In the genomic region with DNA sequence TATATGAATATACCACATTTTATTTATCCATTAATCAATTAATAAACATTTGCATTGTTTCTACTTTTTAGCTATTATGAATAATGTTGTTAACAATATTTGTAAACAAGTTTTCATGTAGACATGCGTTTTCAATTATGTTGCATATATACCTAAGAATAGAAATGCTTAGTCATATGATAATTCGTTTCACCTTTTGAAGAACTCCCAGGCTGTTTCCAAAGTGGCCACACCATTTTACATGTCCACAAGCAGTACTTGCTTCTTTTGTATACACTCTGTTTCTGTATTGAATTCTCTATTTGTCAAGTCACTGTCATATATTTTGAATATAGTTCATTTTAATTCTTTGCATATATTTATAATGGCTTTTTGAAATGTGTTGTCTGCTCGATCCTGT, we compare ENCODE assay signal across 18 cellular contexts.
DNase-seq lines count a peak whose midpoint lies in the region; ATAC-seq, FAIRE-seq and TF ChIP-seq lines count a peak whose summit lies in the region.
"Had no signal": no experiment of that assay in that cellular context is flagged by ENCODE, and none has a peak within 500 bp of the region (broad histone marks: within the 10 kb centered on the region; RNA-seq: fewer than 3 reads in every experiment).

No MANE protein-coding gene starts in this region.

- DNase-seq in RKO (ENCODE audit: low spot score) (peak; percentile 53), kidney (no peak), NCI-H82 treated with DMSO at 0.1 percent for 48 hours (lab: John Stamatoyannopoulos, UW; ENCODE audit: unreplicated experiment) (no peak), SIG-M5 (lab: John Stamatoyannopoulos, UW) (no peak)
- DNase-seq: AML-193; Caco-2; Calu3; CD4-positive, alpha-beta T cell; CD8-positive, alpha-beta T cell; DMS79 treated with DMSO at 0.1 percent for 48 hours; GF-D8 had no signal

- no peak for TF ChIP-seq CTCF in kidney (IDR thresholded peaks at IDR 0.05; ENCODE audit: borderline replicate concordance, extremely low read depth, insufficient read depth)

- no peak overlapping the region for H3K9ac ChIP-seq in kidney (ENCODE audit: low read length in 2 of 2)
- H3K9ac ChIP-seq: BLaER1 treated with 17β-estradiol and CSF1 and Interleukin-3, amounts not matched to agents 10 nM and 100 nM had no signal

- intact Hi-C loops in kidney (cut with DNase I): no loop called here

- H3K36me3 ChIP-seq in kidney (ENCODE audit: control insufficient read depth in 1 of 2, insufficient read depth in 2 of 2, low read length in 2 of 2): no peaks in the 10 kb centered on the region
- H3K36me3 ChIP-seq: BLaER1 treated with 17β-estradiol and CSF1 and Interleukin-3, amounts not matched to agents 10 nM and 100 nM had no signal

- ATAC-seq in GM18520 (IDR thresholded peaks at IDR 0.05; ENCODE audit: unreplicated experiment): no peak
- ATAC-seq: A549; CD8-positive, alpha-beta T cell had no signal

- H3K27ac ChIP-seq in kidney (ENCODE audit: low read depth in 2 of 2, low read length in 2 of 2): no peak overlapping the region
- H3K27ac ChIP-seq: A549; BLaER1 treated with 17β-estradiol and CSF1 and Interleukin-3, amounts not matched to agents 10 nM and 100 nM; C4-2B had no signal

- peak; percentile 49 for FAIRE-seq in kidney (lab: Jason Lieb, UNC)
- FAIRE-seq: A549, D721Med, G401.6, GM12891 had no signal

- no peaks in the 10 kb centered on the region for H3K9me3 ChIP-seq in kidney (ENCODE audit: control insufficient read depth in 1 of 2, low read length in 2 of 2)
- H3K9me3 ChIP-seq: A549; BLaER1 treated with 17β-estradiol and CSF1 and Interleukin-3, amounts not matched to agents 10 nM and 100 nM; Caco-2 had no signal

- no peak overlapping the region for H3K4me3 ChIP-seq in kidney (ENCODE audit: low read length in 2 of 2)
- H3K4me3 ChIP-seq: A549; BLaER1 treated with 17β-estradiol and CSF1 and Interleukin-3, amounts not matched to agents 10 nM and 100 nM had no signal

- no peaks in the 10 kb centered on the region for H3K4me1 ChIP-seq in kidney (ENCODE audit: control insufficient read depth in 1 of 2, insufficient read depth in 1 of 2, low read depth in 1 of 2, low read length in 2 of 2)
- H3K4me1 ChIP-seq: A549; BLaER1 treated with 17β-estradiol and CSF1 and Interleukin-3, amounts not matched to agents 10 nM and 100 nM; Caco-2 had no signal
